Comparison of ENCODE assay signal across 10 cellular contexts in the genomic region with DNA sequence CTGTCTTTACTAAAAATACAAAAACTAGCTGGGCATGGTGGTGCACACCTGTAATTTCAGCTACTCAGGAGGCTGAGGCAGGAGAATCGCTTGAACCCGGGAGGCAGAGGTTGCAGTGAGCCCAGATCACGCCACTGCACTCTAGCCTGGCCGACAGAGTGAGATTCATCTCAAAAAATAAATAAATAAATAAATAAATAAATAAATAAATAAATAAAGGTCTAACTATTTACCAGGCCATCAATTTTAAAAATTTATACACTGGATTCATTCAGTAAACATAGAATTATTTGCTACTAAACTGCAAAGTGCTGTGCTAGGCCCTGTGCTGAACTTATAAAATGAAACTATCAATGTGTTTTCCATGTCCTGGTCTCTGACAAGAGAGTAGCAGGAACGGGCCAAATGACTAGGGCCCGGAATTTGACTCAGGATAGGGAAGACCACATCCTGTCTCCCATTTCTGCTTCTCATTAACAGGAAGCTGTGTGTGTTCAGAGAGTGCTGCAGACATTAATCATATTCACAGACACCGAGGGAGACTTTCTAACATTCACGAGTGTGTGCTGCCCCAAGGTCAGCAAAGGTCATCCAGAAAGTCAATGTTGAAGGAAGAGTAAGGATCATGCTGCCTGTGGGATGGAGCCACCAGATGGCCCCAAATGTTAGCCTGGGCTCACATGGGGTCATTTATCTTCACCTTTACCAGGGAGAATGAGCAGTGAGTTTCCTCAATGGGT.
DNase-seq lines count a peak whose midpoint lies in the region; ATAC-seq and FAIRE-seq lines count a peak whose summit lies in the region.
"Had no signal": no experiment of that assay in that cellular context is flagged by ENCODE, and none has a peak within 500 bp of the region (broad histone marks: within the 10 kb centered on the region; RNA-seq: fewer than 3 reads in every experiment).

No MANE protein-coding gene starts in this region.

- no peaks in the 10 kb centered on the region for H3K9me3 ChIP-seq in T-helper 17 cell (ENCODE audit: control insufficient read depth, low read length, poor library complexity, severe bottlenecking)
- H3K9me3 ChIP-seq: neutrophil had no signal

- H3K27me3 Mint-ChIP-seq in stimulated activated naive CD8-positive, alpha-beta T cell treated with anti-CD3 and anti-CD28 coated beads, Interleukin-15, Interleukin-2, amounts not matched to agents 100 ng/mL and 50 ng/mL, for 24 hours, result no peaks in the 10 kb centered on the region
- H3K27me3 Mint-ChIP-seq in T-helper 17 cell, result no peaks in the 10 kb centered on the region

- no peaks in the 10 kb centered on the region for H3K9me3 Mint-ChIP-seq in stimulated activated naive CD8-positive, alpha-beta T cell treated with anti-CD3 and anti-CD28 coated beads, Interleukin-15, Interleukin-2, amounts not matched to agents 100 ng/mL and 50 ng/mL, for 24 hours

- H3K4me3 Mint-ChIP-seq in stimulated activated naive CD8-positive, alpha-beta T cell treated with anti-CD3 and anti-CD28 coated beads, Interleukin-15, Interleukin-2, amounts not matched to agents 100 ng/mL and 50 ng/mL, for 24 hours, result no peak overlapping the region
- peak overlapping the region; percentile 76 for H3K4me3 Mint-ChIP-seq in T-helper 17 cell

- peaks cover 42% of the 10 kb centered on the region for H3K4me1 Mint-ChIP-seq in stimulated activated naive CD8-positive, alpha-beta T cell treated with anti-CD3 and anti-CD28 coated beads, Interleukin-15, Interleukin-2, amounts not matched to agents 100 ng/mL and 50 ng/mL, for 24 hours (ENCODE audit: low read depth)
- H3K4me1 Mint-ChIP-seq in T-helper 17 cell, result peaks cover 33% of the 10 kb centered on the region

- no peak for FAIRE-seq in urothelium cell line (lab: Jason Lieb, UNC)
- FAIRE-seq: frontal cortex had no signal

- DNase-seq in stimulated activated naive CD8-positive, alpha-beta T cell treated with anti-CD3 and anti-CD28 coated beads, Interleukin-15, Interleukin-2, amounts not matched to agents 100 U/mL and 50 U/mL, for 24 hours, result no peak
- no peak for DNase-seq in T-helper 17 cell
- peak; percentile 79 for DNase-seq in fibroblast of peridontal ligament (ENCODE audit: extremely low read depth)
- DNase-seq in urothelium cell line (ENCODE audit: low spot score), result peak; percentile 82
- no peak for DNase-seq in cerebellar cortex (ENCODE audit: low spot score)
- DNase-seq in NCI-H748 treated with DMSO at 0.1 percent for 48 hours (lab: John Stamatoyannopoulos, UW), result no peak

- H3K36me3 Mint-ChIP-seq in stimulated activated naive CD8-positive, alpha-beta T cell treated with anti-CD3 and anti-CD28 coated beads, Interleukin-15, Interleukin-2, amounts not matched to agents 100 ng/mL and 50 ng/mL, for 24 hours (ENCODE audit: low read depth), result no peaks in the 10 kb centered on the region
- no peaks in the 10 kb centered on the region for H3K36me3 Mint-ChIP-seq in T-helper 17 cell (ENCODE audit: low read depth)

- H3K27ac Mint-ChIP-seq in stimulated activated naive CD8-positive, alpha-beta T cell treated with anti-CD3 and anti-CD28 coated beads, Interleukin-15, Interleukin-2, amounts not matched to agents 100 ng/mL and 50 ng/mL, for 24 hours, result peak overlapping the region; percentile 73
- H3K27ac Mint-ChIP-seq in T-helper 17 cell, result peak overlapping the region; percentile 56

- no peak for ATAC-seq in stimulated activated naive CD8-positive, alpha-beta T cell treated with anti-CD3 and anti-CD28 coated beads, Interleukin-15, Interleukin-2, amounts not matched to agents 100 U/mL and 50 U/mL, for 24 hours
- ATAC-seq in T-helper 17 cell, result no peak
- no peak for ATAC-seq in GM18870 (IDR thresholded peaks at IDR 0.05; ENCODE audit: unreplicated experiment)

Comparison
In these comparisons a context has a peak if more than half of its experiments do, and no peak if none do; other contexts are left out.
1. DNase-seq: peak in fibroblast of peridontal ligament (single experiment) and urothelium cell line (single experiment); none in stimulated activated naive CD8-positive, alpha-beta T cell treated with anti-CD3 and anti-CD28 coated beads, Interleukin-15, Interleukin-2, amounts not matched to agents 100 U/mL and 50 U/mL, for 24 hours (single experiment), T-helper 17 cell (0 of 3), cerebellar cortex (single experiment) and NCI-H748 treated with DMSO at 0.1 percent for 48 hours (single experiment).